In the genomic region with DNA sequence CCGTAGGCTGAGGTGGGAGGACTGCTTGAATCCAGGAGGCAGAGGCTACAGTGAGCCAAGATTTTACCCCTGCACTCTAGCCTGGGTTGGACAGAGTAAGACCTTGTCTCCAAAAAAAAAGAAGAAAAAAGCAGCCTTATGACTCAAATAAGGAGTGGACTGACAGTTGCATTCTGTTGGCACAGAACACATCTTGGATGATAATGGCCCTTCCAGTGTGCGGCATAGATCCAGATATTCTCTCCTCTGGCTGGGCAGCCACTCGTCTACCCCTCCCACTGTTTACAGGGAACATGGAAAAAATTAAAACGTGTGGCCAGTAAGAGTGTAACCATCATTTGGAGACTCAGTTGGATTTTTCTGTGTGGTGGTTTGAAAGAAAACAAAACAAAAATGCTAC, we compare ENCODE assay signal across 21 cellular contexts.
"Had no signal": no experiment of that assay in that cellular context is flagged by ENCODE, and none has a peak within 500 bp of the region (broad histone marks: within the 10 kb centered on the region; RNA-seq: fewer than 3 reads in every experiment).

No MANE protein-coding gene starts in this region.

- H3K27ac ChIP-seq: colonic mucosa, heart left ventricle, suprapubic skin, thyroid gland had no signal

- DNase-seq: colonic mucosa; dermis blood vessel endothelial cell; effector CD4-positive, alpha-beta T cell; endodermal cell; heart left ventricle; islet precursor cell; mammary epithelial cell; naive thymus-derived CD4-positive, alpha-beta T cell; nephron progenitor cell; stimulated activated CD4-positive, alpha-beta T cell treated with anti-CD3 and anti-CD28 coated beads, Interleukin-4, amount 100 ng/mL, for 1 hour; stimulated activated CD8-positive, alpha-beta memory T cell treated with anti-CD3 and anti-CD28 coated beads, Interleukin-4, amount 100 ng/mL, for 48 hours; stimulated activated naive CD8-positive, alpha-beta T cell treated with anti-CD3 and anti-CD28 coated beads, Interleukin-15, Interleukin-2, amounts not matched to agents 100 U/mL and 50 U/mL, for 24 hours; thyroid gland had no signal

- H3K9me3 ChIP-seq: colonic mucosa, heart left ventricle, suprapubic skin, thyroid gland had no signal

- H3K4me1 Mint-ChIP-seq: endodermal cell had no signal

- H3K9me3 Mint-ChIP-seq: stimulated activated effector memory CD8-positive, alpha-beta T cell treated with anti-CD3 and anti-CD28 coated beads, Interleukin-12 subunit alpha, Interleukin-12 subunit beta, amount 100 ng/mL, for 72 hours; type B pancreatic cell had no signal

- H3K27me3 Mint-ChIP-seq: naive thymus-derived CD4-positive, alpha-beta T cell; type B pancreatic cell had no signal

- H3K27ac Mint-ChIP-seq: endodermal cell; nephron progenitor cell; stimulated activated effector memory CD8-positive, alpha-beta T cell treated with anti-CD3 and anti-CD28 coated beads, Interleukin-12 subunit alpha, Interleukin-12 subunit beta, amount 100 ng/mL, for 72 hours; type B pancreatic cell had no signal

- H3K4me3 Mint-ChIP-seq: endodermal cell; naive thymus-derived CD4-positive, alpha-beta T cell; nephron progenitor cell; stimulated activated effector memory CD8-positive, alpha-beta T cell treated with anti-CD3 and anti-CD28 coated beads, Interleukin-12 subunit alpha, Interleukin-12 subunit beta, amount 100 ng/mL, for 72 hours; type B pancreatic cell had no signal

- H3K36me3 ChIP-seq: colonic mucosa, thyroid gland had no signal

- H3K4me1 ChIP-seq: colonic mucosa, heart left ventricle, suprapubic skin, thyroid gland had no signal

- H3K4me2 ChIP-seq: smooth muscle cell had no signal

- FAIRE-seq: frontal cortex, urothelium cell line had no signal

- ATAC-seq: esophagus mucosa; heart left ventricle; left lobe of liver; naive thymus-derived CD4-positive, alpha-beta T cell; stimulated activated effector memory CD8-positive, alpha-beta T cell treated with anti-CD3 and anti-CD28 coated beads, Interleukin-12 subunit alpha, Interleukin-12 subunit beta, amount 100 ng/mL, for 72 hours; stimulated activated naive CD8-positive, alpha-beta T cell treated with anti-CD3 and anti-CD28 coated beads, Interleukin-15, Interleukin-2, amounts not matched to agents 100 U/mL and 50 U/mL, for 24 hours had no signal

- H3K4me3 ChIP-seq: colonic mucosa, heart left ventricle, smooth muscle cell, suprapubic skin, thyroid gland had no signal

- H3K27me3 ChIP-seq: colonic mucosa, heart left ventricle, suprapubic skin, thyroid gland had no signal
